In the genomic region with DNA sequence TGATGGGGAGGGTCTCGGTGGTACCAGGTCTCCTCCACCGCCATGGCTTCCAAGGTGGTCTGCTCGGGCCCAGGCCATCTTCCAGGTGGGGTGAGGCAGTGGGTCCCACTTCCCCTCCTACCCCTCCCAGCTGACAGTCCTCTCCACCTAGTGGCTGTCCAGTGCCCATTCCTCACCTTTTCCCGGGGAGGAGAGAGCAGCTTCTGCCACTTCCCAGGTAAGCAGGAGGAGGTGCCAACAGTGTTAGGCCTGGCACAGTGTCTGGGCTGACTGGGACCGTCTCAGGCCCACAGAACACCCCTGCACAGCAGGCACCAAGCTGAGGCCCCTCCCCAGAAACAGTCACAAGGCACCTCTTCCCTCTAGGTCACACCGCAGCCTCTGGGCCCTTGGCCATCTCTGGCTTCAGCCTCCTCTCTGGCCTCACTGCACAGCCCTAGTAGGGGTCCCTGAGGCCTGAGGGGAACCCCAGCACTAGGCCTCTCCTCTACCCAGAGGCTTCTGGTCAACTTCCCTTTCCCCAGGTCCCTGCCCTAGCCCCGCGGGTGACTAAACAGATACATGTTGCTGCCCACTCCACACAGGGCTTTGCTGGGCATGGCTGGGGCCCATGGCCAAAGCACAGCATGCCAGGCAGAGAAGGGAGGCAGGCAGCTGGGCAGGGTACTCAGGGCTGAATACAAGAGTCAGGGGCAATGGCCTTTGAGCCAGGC, we compare ENCODE assay signal across 9 cellular contexts. TPM values are rescaled to one million over a fixed set of nuclear protein-coding genes. Genes with fewer than 3 reads are reported as not detected.
DNase-seq lines count a peak whose midpoint lies in the region; ATAC-seq, FAIRE-seq and TF ChIP-seq lines count a peak whose summit lies in the region.
"Had no signal": no experiment of that assay in that cellular context is flagged by ENCODE, and none has a peak within 500 bp of the region (broad histone marks: within the 10 kb centered on the region; RNA-seq: fewer than 3 reads in every experiment).

No MANE protein-coding gene starts in this region.

- peak; percentile 10; the same call in 1 of the 2 replicates for TF ChIP-seq CTCF in 22Rv1 (IDR thresholded peaks at IDR 0.05)
- 0 out of 6 replicates have a peak, but pooled peaks of 2 of the 3 experiments have one; percentile 5 to 20 for TF ChIP-seq CTCF in K562 (IDR thresholded peaks at IDR 0.05 in 2 of 3, conservative IDR thresholded peaks at IDR 0.05 in 1 of 3; ENCODE audit: insufficient read depth in 2 of 3, low read depth in 1 of 3, low read length in 3 of 3)

- peaks cover 77% of the 10 kb centered on the region; the same call in 2 of the 3 replicates for H3K36me3 ChIP-seq in K562 (ENCODE audit: control insufficient read depth, insufficient read depth, low read length)
- peaks cover 16% of the 10 kb centered on the region for H3K36me3 ChIP-seq in mucosa of stomach (ENCODE audit: control insufficient read depth, insufficient read depth, low read length)

- peak overlapping the region; percentile 91 for H3K27ac ChIP-seq in 22Rv1
- peak overlapping the region; percentile 93; the same call in 2 of the 3 replicates for H3K27ac ChIP-seq in K562 (ENCODE audit: extremely low read depth, low read depth, low read length)

- 0 out of 2 replicates have a peak, but pooled peaks have one; percentile 13 for TF ChIP-seq POLR2A in K562 (conservative IDR thresholded peaks at IDR 0.05)

- H3K9me3 ChIP-seq in K562 (replicated peaks; ENCODE audit: control insufficient read depth, insufficient read depth, low read depth, low read length) (no peaks in the 10 kb centered on the region), mucosa of stomach (ENCODE audit: control insufficient read depth, low read length) (no peaks in the 10 kb centered on the region)

- peak overlapping the region; percentile 80 for H3K4me3 ChIP-seq in Jurkat, Clone E6-1 (ENCODE audit: low read length)
- no peak overlapping the region for H3K4me3 ChIP-seq in K562
- H3K4me3 ChIP-seq in mucosa of stomach (ENCODE audit: low read length): no peak overlapping the region

- intact Hi-C loops in K562 (cut with micrococcal nuclease): no loop called here

- H3K4me1 ChIP-seq in K562 (replicated peaks in 1 of 2; ENCODE audit: control insufficient read depth in 2 of 2, insufficient read depth in 2 of 2, low read length in 2 of 2) (peaks cover 15 to 61% of the 10 kb centered on the region in 2 experiments), mucosa of stomach (ENCODE audit: control insufficient read depth, insufficient read depth, low read length) (peaks cover 35% of the 10 kb centered on the region)

- CTCF ChIA-PET in K562 (lab: Yijun Ruan, JAX; ENCODE audit: low intra/inter-chr PET ratio): no interaction called here

- POLR2A ChIA-PET in K562 (lab: Yijun Ruan, JAX): interaction anchor here (0.6 to 3.4 kb wide), 6 partner anchors 9 to 178 kb away, joined by 3 to 29 read pairs (median 4); no protein-coding TSS in a partner anchor

- no peak for TF ChIP-seq RAD21 in K562 (CRISPR knock-in tag; conservative IDR thresholded peaks at IDR 0.05 in 1 of 2, IDR thresholded peaks at IDR 0.05 in 1 of 2)

- no peaks in the 10 kb centered on the region for H3K9me1 ChIP-seq in K562 (ENCODE audit: control insufficient read depth, insufficient read depth, low read length)

- no TSS peak for BruUV-seq in K562 (replicated peaks; lab: Mats Ljungman, UMichigan)

- peaks cover 15% of the 10 kb centered on the region for H3K79me2 ChIP-seq in K562 (ENCODE audit: control insufficient read depth, insufficient read depth, low read length)

- TF ChIP-seq EP300 in K562 (IDR thresholded peaks at IDR 0.05; ENCODE audit: low read length): no peak

- no peak overlapping the region for H2AFZ ChIP-seq in K562 (ENCODE audit: low read depth, low read length)

- ATAC-seq in K562 (no peak), left lobe of liver (no peak)

- no peak for FAIRE-seq in K562 (lab: Jason Lieb, UNC)

- H4K20me1 ChIP-seq in K562 (replicated peaks; ENCODE audit: control insufficient read depth, insufficient read depth, low read length): no peaks in the 10 kb centered on the region

- peak overlapping the region in 1 of 2 experiments; percentile 95; a peak in 2 of 4 replicates for H3K9ac ChIP-seq in K562 (ENCODE audit: insufficient read depth in 1 of 2, low read depth in 2 of 2, low read length in 2 of 2)
- H3K9ac ChIP-seq in mucosa of stomach (ENCODE audit: low read length): peak overlapping the region; percentile 48

- WGBS in K562 (ENCODE audit: insufficient coverage, low coverage, missing lambda C conversion rate): 74% methylated on average over 8 of the region's 8 CpGs

- H3K27me3 ChIP-seq in K562 (ENCODE audit: control insufficient read depth in 2 of 2, insufficient read depth in 2 of 2, low read length in 2 of 2) (no peaks in the 10 kb centered on the region), mucosa of stomach (ENCODE audit: control insufficient read depth, insufficient read depth, low read length) (no peaks in the 10 kb centered on the region)

- in situ Hi-C loops in K562 (cut with MboI): no loop called here

- no peak overlapping the region for H3K4me2 ChIP-seq in K562 (ENCODE audit: insufficient read depth, low read length)

- DNase-seq in Jurkat, Clone E6-1 (ENCODE audit: low read depth, low spot score): no peak
- DNase-seq in K562 (ENCODE audit: extremely low read depth in 1 of 4, low spot score in 3 of 4) (no peak), NCI-H510A (lab: John Stamatoyannopoulos, UW) (no peak), ecto neural progenitor cell (ENCODE audit: low spot score) (no peak), left lobe of liver (ENCODE audit: low spot score) (no peak), germinal center (ENCODE audit: low spot score) (no peak)
- DNase-seq: NCI-H1436 had no signal

RNA-seq across cellular contexts. Expression of a gene that starts 2.3 kb away (rescaled TPM):
- 58.7 TPM for polyA plus RNA-seq in Jurkat, Clone E6-1 (2012; ENCODE audit: insufficient read depth, insufficient read length)
- total RNA-seq in K562 (2011; cell fraction: chromatin; rRNA removed; ENCODE audit: low replicate concordance): 105 and 289 TPM in 2 replicates
- total RNA-seq in K562 (2011; cell fraction: nucleolus; rRNA removed): 185 and 212 TPM in 2 replicates
- total RNA-seq in K562 (2011; cell fraction: nucleoplasm; rRNA removed): 120 and 126 TPM in 2 replicates
- 28.6 and 30.5 TPM in 2 replicates for total RNA-seq in K562 (2014; rRNA removed)
- total RNA-seq in K562 (2014; rRNA removed; fragmentation: Illumina TruSeq; extraction: Trizol): 5.3 and 7.9 TPM in 2 replicates
- 19.6 and 25.1 TPM in 2 replicates for total RNA-seq in K562 (2015; rRNA removed; fragmentation: Illumina TruSeq; extraction: Trizol)
- 37.3 and 40.9 TPM in 2 replicates for total RNA-seq in K562 (2021)
- polyA plus RNA-seq in K562 (2011; rRNA removed): 22.4 and 36.6 TPM in 2 replicates
- polyA plus RNA-seq in K562 (2011; cell fraction: cytosol; rRNA removed): 28.9 and 46.9 TPM in 2 replicates
- polyA plus RNA-seq in K562 (2011; cell fraction: nucleus; rRNA removed): 147 and 217 TPM in 2 replicates
- 22.5 and 55.8 TPM in 2 replicates for polyA plus RNA-seq in K562 (2012)
- polyA plus RNA-seq in K562 (2014; fragmentation: Illumina TruSeq; extraction: Trizol): 15.8 and 20.8 TPM in 2 replicates
- polyA plus RNA-seq in K562 (2014; fragmentation: Nextera tagmentation; extraction: Ambion mirVana): 1 to 10 TPM in 1 of 2 experiments, under 1 TPM in 1; 0.94 to 1.9 TPM
- polyA plus RNA-seq in K562 (2014; rRNA removed): 38.8 and 40.8 TPM in 2 replicates
- polyA minus RNA-seq in K562 (2011; rRNA and poly(A)+ RNA removed): 9.5 and 12.1 TPM in 2 replicates
- 10.6 and 13.5 TPM in 2 replicates for polyA minus RNA-seq in K562 (2011; cell fraction: cytosol; rRNA and poly(A)+ RNA removed)
- 54.4 and 59.6 TPM in 2 replicates for polyA minus RNA-seq in K562 (2011; cell fraction: nucleus; rRNA and poly(A)+ RNA removed)
- total RNA-seq in left lobe of liver: 9.8 TPM

RNA-seq across cellular contexts. Expression of a gene that starts 16.6 kb away (rescaled TPM):
- polyA plus RNA-seq in Jurkat, Clone E6-1 (2012; ENCODE audit: insufficient read depth, insufficient read length): 1.0 TPM
- total RNA-seq in K562 (2011; cell fraction: chromatin; rRNA removed; ENCODE audit: low replicate concordance): 1.5 and 6.8 TPM in 2 replicates
- 2.8 and 3.3 TPM in 2 replicates for total RNA-seq in K562 (2011; cell fraction: nucleolus; rRNA removed)
- total RNA-seq in K562 (2011; cell fraction: nucleoplasm; rRNA removed): 0.92 and 1.3 TPM in 2 replicates
- total RNA-seq in K562 (2014; rRNA removed) (0.12 and 0.27 TPM in 2 replicates), K562 (2014; rRNA removed; fragmentation: Illumina TruSeq; extraction: Trizol) (not detected in 2 replicates), K562 (2015; rRNA removed; fragmentation: Illumina TruSeq; extraction: Trizol) (0.14 and 0.68 TPM in 2 replicates), K562 (2021) (1.0 and 1.5 TPM in 2 replicates), left lobe of liver (18.2 TPM)
- polyA plus RNA-seq in K562 (2011; rRNA removed) (0.07 and 0.88 TPM in 2 replicates), K562 (2014; fragmentation: Illumina TruSeq; extraction: Trizol) (0.19 and 0.24 TPM in 2 replicates), K562 (2014; fragmentation: Nextera tagmentation; extraction: Ambion mirVana) (not detected), K562 (2014; rRNA removed) (0.24 and 0.90 TPM in 2 replicates)
- 0.12 and 0.39 TPM in 2 replicates for polyA plus RNA-seq in K562 (2011; cell fraction: cytosol; rRNA removed)
- polyA plus RNA-seq in K562 (2011; cell fraction: nucleus; rRNA removed): 1.3 and 3.4 TPM in 2 replicates
- polyA plus RNA-seq in K562 (2012): 1.3 and 1.4 TPM in 2 replicates
- 0.09 TPM in 1 of 2 replicates, not detected in the other for polyA minus RNA-seq in K562 (2011; rRNA and poly(A)+ RNA removed)
- 0.48 TPM in 1 of 2 replicates, not detected in the other for polyA minus RNA-seq in K562 (2011; cell fraction: cytosol; rRNA and poly(A)+ RNA removed)
- 0.89 and 1.5 TPM in 2 replicates for polyA minus RNA-seq in K562 (2011; cell fraction: nucleus; rRNA and poly(A)+ RNA removed)

RNA-seq across cellular contexts. Expression of a gene that starts 20.5 kb away (rescaled TPM):
- polyA plus RNA-seq in Jurkat, Clone E6-1 (2012; ENCODE audit: insufficient read depth, insufficient read length): 140 TPM
- 64.7 and 214 TPM in 2 replicates for total RNA-seq in K562 (2011; cell fraction: chromatin; rRNA removed; ENCODE audit: low replicate concordance)
- total RNA-seq in K562 (2011; cell fraction: nucleolus; rRNA removed): 185 and 206 TPM in 2 replicates
- total RNA-seq in K562 (2011; cell fraction: nucleoplasm; rRNA removed): 62.7 and 78.2 TPM in 2 replicates
- total RNA-seq in K562 (2014; rRNA removed) (83.1 and 97.8 TPM in 2 replicates), K562 (2014; rRNA removed; fragmentation: Illumina TruSeq; extraction: Trizol) (27.8 and 41.7 TPM in 2 replicates), K562 (2015; rRNA removed; fragmentation: Illumina TruSeq; extraction: Trizol) (40.6 and 42.2 TPM in 2 replicates), K562 (2021) (93.3 and 95.3 TPM in 2 replicates), left lobe of liver (29.0 TPM)
- polyA plus RNA-seq in K562 (2011; rRNA removed) (63.4 and 98.5 TPM in 2 replicates), K562 (2014; fragmentation: Illumina TruSeq; extraction: Trizol) (56.5 and 65.3 TPM in 2 replicates), K562 (2014; fragmentation: Nextera tagmentation; extraction: Ambion mirVana) (under 1 TPM; 0.24 to 0.82 TPM), K562 (2014; rRNA removed) (95.8 and 96.0 TPM in 2 replicates)
- polyA plus RNA-seq in K562 (2011; cell fraction: cytosol; rRNA removed): 70.8 and 122 TPM in 2 replicates
- polyA plus RNA-seq in K562 (2011; cell fraction: nucleus; rRNA removed): 259 and 262 TPM in 2 replicates
- polyA plus RNA-seq in K562 (2012): 87.6 and 130 TPM in 2 replicates
- polyA minus RNA-seq in K562 (2011; rRNA and poly(A)+ RNA removed): 36.9 and 61.5 TPM in 2 replicates
- polyA minus RNA-seq in K562 (2011; cell fraction: cytosol; rRNA and poly(A)+ RNA removed): 89.3 and 92.9 TPM in 2 replicates
- polyA minus RNA-seq in K562 (2011; cell fraction: nucleus; rRNA and poly(A)+ RNA removed): 57.5 and 75.9 TPM in 2 replicates
